8 cellular contexts compared by ENCODE assay signal in the genomic region with DNA sequence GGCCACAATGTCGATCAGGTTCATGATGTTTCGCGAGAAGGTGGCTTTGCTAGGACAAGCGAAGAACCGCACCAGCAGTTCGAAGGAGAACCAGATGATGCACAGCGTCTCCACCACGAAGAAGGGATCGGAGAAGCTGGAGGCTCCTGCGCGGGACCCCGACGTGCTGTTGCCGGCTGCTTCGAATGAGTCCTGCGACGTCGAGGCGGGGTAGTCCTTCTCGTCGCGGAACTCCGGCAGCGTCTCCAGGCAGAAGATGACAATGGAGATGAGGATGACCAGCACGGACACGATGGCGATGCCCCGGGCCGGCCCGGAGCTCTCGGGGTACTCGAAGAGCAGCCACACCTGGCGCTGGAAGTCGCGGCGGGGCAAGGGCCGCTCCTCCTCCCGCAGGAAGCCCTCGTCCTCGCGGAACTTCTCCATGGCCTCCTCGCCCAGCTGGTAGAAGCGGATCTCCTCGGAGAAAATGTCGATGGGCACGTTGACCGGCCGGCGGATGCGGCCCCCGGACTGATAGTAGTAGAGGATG. TPM values are rescaled to one million over a fixed set of nuclear protein-coding genes. Genes with fewer than 3 reads are reported as not detected.
A peak's percentile ranks its signal among the peaks of the same experiment; 100 is the strongest.
DNase-seq lines count a peak whose midpoint lies in the region; ATAC-seq and TF ChIP-seq lines count a peak whose summit lies in the region.

No MANE protein-coding gene starts in this region.

- intact Hi-C loops in esophagus muscularis mucosa (cut with DNase I) = no loop called here
- intact Hi-C loops in gastrocnemius medialis (cut with DNase I; ENCODE audit: low total_unique reads) = loop anchor here (5.0 kb wide), 1 partner anchor 42 kb away; no protein-coding TSS in a partner anchor

- TF ChIP-seq POLR2A in esophagus muscularis mucosa (IDR thresholded peaks at IDR 0.05; ENCODE audit: low read depth) = no peak
- TF ChIP-seq POLR2A in gastrocnemius medialis (IDR thresholded peaks at IDR 0.05) = no peak

- no peak overlapping the region for H3K27ac ChIP-seq in esophagus muscularis mucosa (replicated peaks in 1 of 4)
- H3K27ac ChIP-seq in gastrocnemius medialis = no peak overlapping the region

- ATAC-seq in gastrocnemius medialis = no peak
- ATAC-seq in GM19455 (IDR thresholded peaks at IDR 0.05; ENCODE audit: unreplicated experiment) = no peak
- no peak for ATAC-seq in HG02610 (IDR thresholded peaks at IDR 0.05; ENCODE audit: unreplicated experiment)

- H3K36me3 ChIP-seq in esophagus muscularis mucosa = no peaks in the 10 kb centered on the region
- H3K36me3 ChIP-seq in gastrocnemius medialis = no peaks in the 10 kb centered on the region

- DNase-seq in GM13976 (ENCODE audit: low spot score) (peak; percentile 4), esophagus muscularis mucosa (ENCODE audit: extremely low spot score) (no peak), gastrocnemius medialis (no peak), T1000 (lab: John Stamatoyannopoulos, UW) (no peak), SKM-1 (lab: John Stamatoyannopoulos, UW; ENCODE audit: unreplicated experiment) (no peak)
- DNase-seq in activated CD4-positive, alpha-beta T cell treated with anti-CD3 and anti-CD28 coated beads, Interleukin-2, amount 50 U/mL, for 48 hours = peak; percentile 33 to 43

- TF ChIP-seq CTCF in GM13976 (IDR thresholded peaks at IDR 0.05; ENCODE audit: borderline replicate concordance, control extremely low read depth, extremely low read depth, insufficient read depth, missing control alignments) (no peak), esophagus muscularis mucosa (IDR thresholded peaks at IDR 0.05) (no peak), gastrocnemius medialis (IDR thresholded peaks at IDR 0.05 in 4 of 5, conservative IDR thresholded peaks at IDR 0.05 in 1 of 5) (no peak)

- H3K4me1 ChIP-seq in esophagus muscularis mucosa (peaks cover 17 to 23% (median 18%) of the 10 kb centered on the region in 4 donors), gastrocnemius medialis (no peaks in the 10 kb centered on the region)

- in situ Hi-C loops in GM13976 (cut with MboI; ENCODE audit: low sequenced_read_pairs, unreplicated experiment) (no loop called here), gastrocnemius medialis (cut with MboI; ENCODE audit: low sequenced_read_pairs in 4 of 4) (no loop called here)

- 63% methylated on average over 25 of the region's 51 CpGs for WGBS in esophagus muscularis mucosa

- H3K9me3 ChIP-seq in esophagus muscularis mucosa (no peaks in the 10 kb centered on the region), gastrocnemius medialis (no peaks in the 10 kb centered on the region)

- TF ChIP-seq EP300 in esophagus muscularis mucosa (IDR thresholded peaks at IDR 0.05) = no peak

- peaks cover 7 to 90% (median 32%) of the 10 kb centered on the region in 4 donors for H3K27me3 ChIP-seq in esophagus muscularis mucosa
- peaks cover 24 to 46% (median 44%) of the 10 kb centered on the region in 3 donors for H3K27me3 ChIP-seq in gastrocnemius medialis

- H3K4me3 ChIP-seq in esophagus muscularis mucosa (peak overlapping the region; percentile 54 to 68 (median 60)), gastrocnemius medialis (peak overlapping the region; percentile 46 to 53 (median 50))

RNA-seq across cellular contexts. Expression of gene KCNA3, which starts 0.9 kb away (rescaled TPM):
- total RNA-seq in esophagus muscularis mucosa (1 to 10 TPM in 3 of 4 donors, under 1 TPM in 1; 0.80 to 3.1 (median 1.6) TPM), gastrocnemius medialis (under 1 TPM in 2 of 4 donors, not detected in 2; 0.18 to 0.20 TPM)

Comparison
In these comparisons a context has a peak if more than half of its experiments do, and no peak if none do; other contexts are left out.
1. DNase-seq: peak in GM13976 (single experiment) and activated CD4-positive, alpha-beta T cell treated with anti-CD3 and anti-CD28 coated beads, Interleukin-2, amount 50 U/mL, for 48 hours (2 of 2); none in esophagus muscularis mucosa (single experiment), gastrocnemius medialis (0 of 2), T1000 (single experiment) and SKM-1 (single experiment).